Comparison of ENCODE assay signal across 1 cellular context in genomic region chr10:110460111-110460809, GRCh38.
TF ChIP-seq lines count a peak whose summit lies in the region.

No MANE protein-coding gene starts in this region.

TF ChIP-seq in A549, 52 proteins besides CTCF, POLR2A, EP300 and RAD21 (continued from another document):
- TF ChIP-seq ELK1 (IDR thresholded peaks at IDR 0.05; ENCODE audit: low read depth, low read length) (no peak), JUN (IDR thresholded peaks at IDR 0.05) (peak; percentile 46 to 76; a peak in 4 of 5 replicates), NR3C1 (IDR thresholded peaks at IDR 0.05) (no peak), KDM5A (IDR thresholded peaks at IDR 0.05) (no peak), KDM1A (IDR thresholded peaks at IDR 0.05; ENCODE audit: low read depth) (no peak), HOXA7 (CRISPR knock-in tag; IDR thresholded peaks at IDR 0.05) (no peak)
